ENCODE assay signal across 8 cellular contexts in genomic region chr14:105090493-105091334, GRCh38. TPM values are rescaled to one million over a fixed set of nuclear protein-coding genes. Genes with fewer than 3 reads are reported as not detected.
A peak's percentile ranks its signal among the peaks of the same experiment; 100 is the strongest.
DNase-seq lines count a peak whose midpoint lies in the region; ATAC-seq lines count a peak whose summit lies in the region.

No MANE protein-coding gene starts in this region.

- peak overlapping the region in 1 of 2 donors; percentile 26 for H3K4me3 Mint-ChIP-seq in effector memory CD8-positive, alpha-beta T cell
- peak overlapping the region; percentile 8 for H3K4me3 Mint-ChIP-seq in memory B cell

- peak; percentile 28 for ATAC-seq in effector memory CD8-positive, alpha-beta T cell (replicated peaks)
- peak; percentile 47 for ATAC-seq in memory B cell (ENCODE audit: low read depth)
- no peak for ATAC-seq in HG02970 (IDR thresholded peaks at IDR 0.05; ENCODE audit: low FRiP score, unreplicated experiment)

- no peaks in the 10 kb centered on the region for H3K27me3 Mint-ChIP-seq in effector memory CD8-positive, alpha-beta T cell
- peaks cover 8% of the 10 kb centered on the region for H3K27me3 Mint-ChIP-seq in memory B cell

- DNase-seq in ELF-1 (ENCODE audit: low read depth, low spot score), result peak; percentile 97
- DNase-seq in HT1080 (ENCODE audit: low read depth), result peak; percentile 71
- peak; percentile 64 for DNase-seq in NOMO-1 treated with dmso at 0.1 percent for 144 hours (lab: John Stamatoyannopoulos, UW; ENCODE audit: unreplicated experiment)
- DNase-seq in activated CD8-positive, alpha-beta memory T cell treated with anti-CD3 and anti-CD28 coated beads for 48 hours (ENCODE audit: low read depth in 2 of 3, low spot score in 2 of 3), result peak; percentile 73 to 94 (median 91)
- peak; percentile 85 to 86 (median 85) for DNase-seq in effector memory CD8-positive, alpha-beta T cell
- peak; percentile 88 to 93 for DNase-seq in memory B cell (ENCODE audit: low spot score in 2 of 2)
- peak; percentile 78 for DNase-seq in stimulated activated CD8-positive, alpha-beta memory T cell treated with anti-CD3 and anti-CD28 coated beads, Interleukin-15, amount 100 ng/mL, for 1 hour (ENCODE audit: low read depth)

- peaks cover 15% of the 10 kb centered on the region for H3K36me3 Mint-ChIP-seq in effector memory CD8-positive, alpha-beta T cell (ENCODE audit: insufficient read depth)
- H3K36me3 Mint-ChIP-seq in memory B cell, result no peaks in the 10 kb centered on the region

- no peaks in the 10 kb centered on the region for H3K9me3 Mint-ChIP-seq in effector memory CD8-positive, alpha-beta T cell
- no peaks in the 10 kb centered on the region for H3K9me3 Mint-ChIP-seq in memory B cell

- peaks cover 26 to 27% of the 10 kb centered on the region in 2 donors for H3K4me1 Mint-ChIP-seq in effector memory CD8-positive, alpha-beta T cell (ENCODE audit: low read depth in 2 of 2)
- H3K4me1 Mint-ChIP-seq in memory B cell, result peaks cover 14% of the 10 kb centered on the region

- no peak overlapping the region for H3K27ac Mint-ChIP-seq in effector memory CD8-positive, alpha-beta T cell
- H3K27ac Mint-ChIP-seq in memory B cell, result no peak overlapping the region

RNA-seq across cellular contexts. Expression of gene GPR132, which starts 25.5 kb away (rescaled TPM):
- 0.21 and 0.40 TPM in 2 replicates for total RNA-seq in HT1080 (2014; rRNA removed; shearing (Covaris generic))
- 0.28 and 0.37 TPM in 2 replicates for polyA plus RNA-seq in HT1080 (2015; cell fraction: cytosol; rRNA removed)
- 0.14 and 0.23 TPM in 2 replicates for polyA plus RNA-seq in HT1080 (2015; cell fraction: nucleus; rRNA removed)
